9 cellular contexts compared by ENCODE assay signal in the genomic region with DNA sequence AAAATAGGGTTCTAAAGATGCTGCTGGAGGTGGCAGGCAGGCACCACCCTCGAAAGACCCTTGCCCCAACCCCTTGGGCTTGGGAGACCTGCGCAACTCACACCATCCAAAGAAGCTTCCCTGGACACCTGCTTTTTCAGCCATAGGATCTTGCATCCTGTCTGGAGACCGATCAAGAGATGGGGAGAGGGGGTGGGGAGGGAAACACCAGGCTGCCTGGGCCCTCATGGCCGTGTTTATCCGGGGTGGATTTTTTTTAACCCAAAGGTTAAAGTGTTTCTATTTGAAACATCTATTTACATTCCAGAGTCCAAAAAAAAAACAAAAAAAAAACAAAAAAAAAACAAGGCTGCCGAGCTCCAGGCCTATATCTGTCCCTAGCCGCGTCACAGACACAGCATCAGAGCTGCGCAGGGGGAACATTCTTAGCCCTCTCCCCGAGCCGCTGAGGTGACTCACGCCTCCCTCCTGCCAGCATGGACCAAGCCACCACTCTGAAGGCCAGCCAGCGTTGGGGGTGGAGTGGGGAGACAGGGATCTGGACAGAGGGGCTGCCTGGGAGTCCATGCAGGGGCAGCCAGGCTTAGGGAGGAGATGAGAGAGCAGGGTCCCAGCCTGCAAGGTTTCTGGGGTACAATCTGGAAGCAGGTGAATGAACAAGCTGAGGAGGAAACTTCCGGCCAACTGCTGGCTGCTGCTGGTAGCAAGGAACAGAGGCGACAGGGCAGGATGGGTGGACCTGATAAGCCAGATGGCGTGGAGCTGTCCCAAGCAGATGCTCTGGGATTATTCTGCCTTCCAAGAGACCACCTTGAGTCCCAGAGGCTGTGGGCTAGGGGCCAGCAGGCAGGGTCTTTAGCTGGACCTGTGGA. TPM values are rescaled to one million over a fixed set of nuclear protein-coding genes. Genes with fewer than 3 reads are reported as not detected.
A peak's percentile ranks its signal among the peaks of the same experiment; 100 is the strongest.
DNase-seq lines count a peak whose midpoint lies in the region; ATAC-seq and TF ChIP-seq lines count a peak whose summit lies in the region.
"Had no signal": no experiment of that assay in that cellular context is flagged by ENCODE, and none has a peak within 500 bp of the region (broad histone marks: within the 10 kb centered on the region; RNA-seq: fewer than 3 reads in every experiment).

No MANE protein-coding gene starts in this region.

- peaks cover 69 to 99% (median 92%) of the 10 kb centered on the region in 10 experiments for H3K4me1 ChIP-seq in BLaER1 treated with 17β-estradiol and CSF1 and Interleukin-3, amounts not matched to agents 10 nM and 100 nM
- peaks cover 47% of the 10 kb centered on the region for H3K4me1 ChIP-seq in ovary (ENCODE audit: insufficient read depth)

- intact Hi-C loops in ovary (cut with DNase I), result loop anchor here in 2 of 4 donors (5.0 kb wide), 1 partner anchor 36 kb away; the partner anchor contains the start of gene G6PC3 (in 2 of the 2)

- ATAC-seq in HG02885 (IDR thresholded peaks at IDR 0.05; ENCODE audit: poor library complexity, unreplicated experiment) (no peak), GM21526 (IDR thresholded peaks at IDR 0.05; ENCODE audit: low FRiP score, unreplicated experiment) (no peak)

- H3K27ac ChIP-seq in BLaER1 treated with 17β-estradiol and CSF1 and Interleukin-3, amounts not matched to agents 10 nM and 100 nM, result peak overlapping the region in 7 of 11 experiments; percentile 25 to 79 (median 74); a peak in 12 of 22 replicates
- peak overlapping the region; percentile 76 to 85 for H3K27ac ChIP-seq in ovary

- TF ChIP-seq POLR2A in ovary (IDR thresholded peaks at IDR 0.05), result no peak

- no peaks in the 10 kb centered on the region for H3K9me3 ChIP-seq in BLaER1 treated with 17β-estradiol and CSF1 and Interleukin-3, amounts not matched to agents 10 nM and 100 nM (replicated peaks in 1 of 11)
- no peaks in the 10 kb centered on the region for H3K9me3 ChIP-seq in ovary

- peak overlapping the region in 10 of 11 experiments; percentile 48 to 84 (median 74); a peak in 17 of 22 replicates for H3K9ac ChIP-seq in BLaER1 treated with 17β-estradiol and CSF1 and Interleukin-3, amounts not matched to agents 10 nM and 100 nM

- WGBS in ovary, 3 donors, result 18 to 22% (median 18%) methylated on average over 15 to 16 of the region's 16 CpGs

- DNase-seq in RPMI7951 (ENCODE audit: low read depth) (peak; percentile 92), fibroblast of the conjunctiva (ENCODE audit: low read depth) (peak; percentile 91), ovary (peak; percentile 92 to 98 (median 96)), NCI-H1048 (lab: John Stamatoyannopoulos, UW) (no peak), SW480 (ENCODE audit: low spot score) (no peak)
- DNase-seq: activated naive CD8-positive, alpha-beta T cell treated with anti-CD3 and anti-CD28 coated beads, Interleukin-2, amount 10 ng/mL, durations not matched to agents 7 days and 5 days had no signal

- H4K20me1 ChIP-seq in BLaER1 treated with 17β-estradiol and CSF1 and Interleukin-3, amounts not matched to agents 10 nM and 100 nM, result peaks cover 31 to 99% (median 80%) of the 10 kb centered on the region in 11 experiments; a peak in 20 of 22 replicates

- no peak for TF ChIP-seq CTCF in ovary (IDR thresholded peaks at IDR 0.05)

- no peaks in the 10 kb centered on the region for H3K27me3 ChIP-seq in BLaER1 treated with 17β-estradiol and CSF1 and Interleukin-3, amounts not matched to agents 10 nM and 100 nM
- H3K27me3 ChIP-seq in ovary, result no peaks in the 10 kb centered on the region

- TF ChIP-seq EP300 in ovary (IDR thresholded peaks at IDR 0.05), result peak; percentile 11

- H3K4me2 ChIP-seq in BLaER1 treated with 17β-estradiol and CSF1 and Interleukin-3, amounts not matched to agents 10 nM and 100 nM, result peak overlapping the region; percentile 96 to 100 (median 99)

- peak overlapping the region in 9 of 10 experiments; percentile 50 to 73 (median 64); a peak in 14 of 20 replicates for H3K4me3 ChIP-seq in BLaER1 treated with 17β-estradiol and CSF1 and Interleukin-3, amounts not matched to agents 10 nM and 100 nM
- H3K4me3 ChIP-seq in ovary, result no peak overlapping the region

- H3K36me3 ChIP-seq in BLaER1 treated with 17β-estradiol and CSF1 and Interleukin-3, amounts not matched to agents 10 nM and 100 nM, result peaks cover 0 to 21% (median 9%) of the 10 kb centered on the region in 11 experiments; a peak in 10 of 22 replicates
- no peaks in the 10 kb centered on the region for H3K36me3 ChIP-seq in ovary

RNA-seq across cellular contexts. Expression of gene HDAC5, which starts 14.8 kb away (rescaled TPM):
- total RNA-seq in RPMI7951 (2014; rRNA removed; shearing (Covaris generic)), result 14.3 and 19.9 TPM in 2 replicates
- total RNA-seq in ovary, result 10 to 100 TPM; 35.1 to 97.6 (median 67.2) TPM
- polyA plus RNA-seq in ovary, result 10 to 100 TPM; 11.4 to 75.8 TPM

RNA-seq across cellular contexts. Expression of gene HROB, which starts 33.1 kb away (rescaled TPM):
- 7.3 and 9.9 TPM in 2 replicates for total RNA-seq in RPMI7951 (2014; rRNA removed; shearing (Covaris generic))
- 1 to 10 TPM in 3 of 7 donors, under 1 TPM in 4; 0.86 to 6.3 (median 0.97) TPM for total RNA-seq in ovary
- 1 to 10 TPM; 1.0 TPM for polyA plus RNA-seq in ovary

RNA-seq across cellular contexts. Expression of gene G6PC3, which starts 38.1 kb away (rescaled TPM):
- total RNA-seq in RPMI7951 (2014; rRNA removed; shearing (Covaris generic)), result 18.2 and 22.9 TPM in 2 replicates
- total RNA-seq in ovary, result 10 to 100 TPM; 14.4 to 56.7 (median 36.2) TPM
- 10 to 100 TPM; 37.1 to 49.1 TPM for polyA plus RNA-seq in ovary

RNA-seq across cellular contexts. Expression of gene LSM12, which starts 42.2 kb away (rescaled TPM):
- total RNA-seq in RPMI7951 (2014; rRNA removed; shearing (Covaris generic)), result 29.2 and 30.9 TPM in 2 replicates
- 10 to 100 TPM; 21.3 to 54.6 (median 37.1) TPM for total RNA-seq in ovary
- polyA plus RNA-seq in ovary, result 10 to 100 TPM; 17.1 to 29.2 TPM

Comparison
In these comparisons a context has a peak if more than half of its experiments do, and no peak if none do; other contexts are left out.
1. DNase-seq: peak in RPMI7951 (single experiment), fibroblast of the conjunctiva (single experiment) and ovary (5 of 5); none in NCI-H1048 (single experiment) and SW480 (single experiment).